In genomic region chr5:32147959-32148358, GRCh38 we compare ENCODE assay signal across 17 cellular contexts. TPM values are rescaled to one million over a fixed set of nuclear protein-coding genes. Genes with fewer than 3 reads are reported as not detected.
A peak's percentile ranks its signal among the peaks of the same experiment; 100 is the strongest.
DNase-seq lines count a peak whose midpoint lies in the region; ATAC-seq and TF ChIP-seq lines count a peak whose summit lies in the region.
"Had no signal": no experiment of that assay in that cellular context is flagged by ENCODE, and none has a peak within 500 bp of the region (broad histone marks: within the 10 kb centered on the region; RNA-seq: fewer than 3 reads in every experiment).

No MANE protein-coding gene starts in this region.

- H3K36me3 ChIP-seq in cardiac muscle cell (no peaks in the 10 kb centered on the region), smooth muscle cell (ENCODE audit: low read depth) (no peaks in the 10 kb centered on the region)

- no peak for TF ChIP-seq POLR2A in erythroblast (IDR thresholded peaks at IDR 0.05; ENCODE audit: low read length)

- H3F3A ChIP-seq in smooth muscle cell (ENCODE audit: low read depth), result no peaks in the 10 kb centered on the region

- intact Hi-C loops in left cardiac atrium (cut with DNase I), result no loop called here

- peaks cover 97% of the 10 kb centered on the region for H3K79me2 ChIP-seq in smooth muscle cell (ENCODE audit: low read depth)

- CTCF ChIA-PET in GM10248 (lab: Yijun Ruan, JAX), result interaction anchor here (1.0 kb wide), 1 partner anchor 26 kb away, joined by 3 read pairs; the partner anchor contains the start of gene GOLPH3

- DNase-seq in cardiac muscle cell (ENCODE audit: low read depth in 1 of 2, low spot score in 1 of 2) (peak in 1 of 2 donors; percentile 48), left cardiac atrium (no peak), OCI-M1 (lab: John Stamatoyannopoulos, UW) (peak; percentile 60), erythroblast (lab: John Stamatoyannopoulos, UW) (peak; percentile 76 to 85), smooth muscle cell (lab: John Stamatoyannopoulos, UW; ENCODE audit: unreplicated experiment) (no peak), dedifferentiated amniotic fluid mesenchymal stem cell (ENCODE audit: extremely low spot score) (no peak), midbrain (lab: John Stamatoyannopoulos, UW) (no peak), GM10248 (ENCODE audit: extremely low spot score) (no peak)
- DNase-seq: ACHN; CD8-positive, alpha-beta T cell; DMS79 treated with DMSO at 0.1 percent for 48 hours; KBM-7; NCI-H1105; NCI-H187; NCI-H446 treated with DMSO at 0.1 percent for 48 hours; NCI-H774; SHP77 had no signal

- H3K27ac ChIP-seq in cardiac muscle cell (peak overlapping the region; percentile 18), smooth muscle cell (ENCODE audit: low read depth) (peak overlapping the region; percentile 2)

- 53% methylated on average over 4 of the region's 4 CpGs for whole genome bisulfite sequencing in smooth muscle cell (ENCODE audit: low lambda C conversion rate)

- no peak overlapping the region for H2AFZ ChIP-seq in smooth muscle cell (ENCODE audit: low read depth)

- H3K4me3 ChIP-seq in cardiac muscle cell (no peak overlapping the region), smooth muscle cell (no peak overlapping the region)

- TF ChIP-seq CTCF in cardiac muscle cell (IDR thresholded peaks at IDR 0.05; ENCODE audit: low read depth, low read length) (no peak), smooth muscle cell (IDR thresholded peaks at IDR 0.05; ENCODE audit: borderline replicate concordance, insufficient read depth, poor library complexity, severe bottlenecking) (no peak), GM10248 (IDR thresholded peaks at IDR 0.05; ENCODE audit: control extremely low read depth, extremely low read depth, low read depth, missing control alignments) (no peak)

- POLR2A ChIA-PET in GM10248 (lab: Yijun Ruan, JAX), result no interaction called here

- peaks cover 97% of the 10 kb centered on the region for H4K20me1 ChIP-seq in smooth muscle cell (ENCODE audit: low read depth)

- H3K27me3 ChIP-seq in cardiac muscle cell (no peaks in the 10 kb centered on the region), smooth muscle cell (ENCODE audit: low read depth) (no peaks in the 10 kb centered on the region)

- H3K9ac ChIP-seq in smooth muscle cell (ENCODE audit: low read depth), result no peak overlapping the region

- peak overlapping the region; percentile 11 for H3K4me2 ChIP-seq in smooth muscle cell

- ATAC-seq in left cardiac atrium, result no peak
- ATAC-seq: CD8-positive, alpha-beta T cell had no signal

- H3K4me1 ChIP-seq in cardiac muscle cell (ENCODE audit: low read depth) (peaks cover 45% of the 10 kb centered on the region), smooth muscle cell (ENCODE audit: low read depth) (no peaks in the 10 kb centered on the region)

- H3K9me3 ChIP-seq in cardiac muscle cell (ENCODE audit: low read depth) (no peaks in the 10 kb centered on the region), smooth muscle cell (replicated peaks; ENCODE audit: low read depth) (no peaks in the 10 kb centered on the region)

RNA-seq across cellular contexts. Expression of gene GOLPH3, which starts 26.2 kb away (rescaled TPM):
- total RNA-seq in cardiac muscle cell (79.6 and 105 TPM in 2 replicates), left cardiac atrium (10 to 100 TPM; 48.0 to 72.2 TPM), smooth muscle cell (108 and 112 TPM in 2 replicates)
- polyA plus RNA-seq in cardiac muscle cell (68.1 and 75.1 TPM in 2 replicates), smooth muscle cell (91.6 and 95.3 TPM in 2 replicates)

Comparison
In these comparisons a context has a peak if more than half of its experiments do, and no peak if none do; other contexts are left out.
1. DNase-seq: peak in OCI-M1 (single experiment) and erythroblast (2 of 2); none in left cardiac atrium (single experiment), smooth muscle cell (single experiment), dedifferentiated amniotic fluid mesenchymal stem cell (single experiment), midbrain (single experiment) and GM10248 (single experiment).